23 cellular contexts compared by ENCODE assay signal in the genomic region with DNA sequence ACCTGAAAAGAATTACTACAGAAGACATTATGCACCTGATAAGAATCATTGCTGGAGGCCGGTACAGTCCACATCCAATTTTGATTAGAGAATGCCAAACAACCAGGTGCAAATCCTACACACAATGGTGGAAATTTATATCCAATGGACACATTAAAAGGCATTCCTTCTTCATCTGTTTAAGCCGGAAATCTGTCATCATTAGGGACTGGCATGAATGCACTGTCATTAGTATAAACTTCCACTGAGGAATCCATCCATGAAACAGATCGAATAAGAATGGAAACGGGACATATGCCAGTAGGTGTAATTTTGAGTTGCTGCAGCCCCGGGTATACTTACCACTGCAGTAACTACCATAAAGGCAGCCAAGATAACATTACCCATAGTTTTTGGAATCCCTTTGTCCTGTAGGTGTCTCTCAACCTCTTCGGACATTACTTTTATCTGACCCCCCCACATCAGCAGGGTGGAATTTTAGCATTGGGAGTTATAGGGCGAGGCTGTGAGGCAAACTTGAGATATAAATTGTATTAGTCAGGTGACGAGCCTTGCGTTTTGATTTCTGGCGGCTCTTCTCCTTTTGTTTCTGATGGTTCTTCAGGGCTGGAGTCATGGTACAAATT. TPM values are rescaled to one million over a fixed set of nuclear protein-coding genes. Genes with fewer than 3 reads are reported as not detected.
"Had no signal": no experiment of that assay in that cellular context is flagged by ENCODE, and none has a peak within 500 bp of the region (broad histone marks: within the 10 kb centered on the region; RNA-seq: fewer than 3 reads in every experiment).

No MANE protein-coding gene starts in this region.

- H3K27me3 ChIP-seq: gastroesophageal sphincter, heart left ventricle, hepatocyte, stomach, thyroid gland had no signal

- H3K36me3 ChIP-seq: gastroesophageal sphincter, heart left ventricle, left ventricle myocardium inferior, lower lobe of right lung, stomach, thyroid gland had no signal

- ATAC-seq: esophagus mucosa; foreskin keratinocyte; gastroesophageal sphincter; heart left ventricle; left cardiac atrium; natural killer cell; sciatic nerve; stimulated activated effector memory CD8-positive, alpha-beta T cell treated with anti-CD3 and anti-CD28 coated beads, Interleukin-12 subunit alpha, Interleukin-12 subunit beta, amount 100 ng/mL, for 72 hours had no signal

- H3K4me3 ChIP-seq: gastroesophageal sphincter, heart left ventricle, hepatocyte, left ventricle myocardium inferior, lower lobe of right lung, smooth muscle cell, stomach, thyroid gland had no signal

- H3K4me1 ChIP-seq: left ventricle myocardium inferior, parathyroid adenoma had no signal

- H3K27ac ChIP-seq: epithelial cell of prostate, foreskin keratinocyte, heart left ventricle, hepatocyte, left ventricle myocardium inferior, lower lobe of right lung, parathyroid adenoma, stomach, thyroid gland had no signal

- H3K9me3 ChIP-seq: lower lobe of right lung, thyroid gland had no signal

- DNase-seq: effector CD8-positive, alpha-beta T cell; endodermal cell; heart left ventricle; kidney; left cardiac atrium; left ventricle myocardium inferior; lower lobe of right lung; natural killer cell; stimulated activated CD4-positive, alpha-beta T cell treated with anti-CD3 and anti-CD28 coated beads, Interleukin-12 subunit alpha, Interleukin-12 subunit beta, amount 100 ng/mL, for 4 hours; stimulated activated CD4-positive, alpha-beta T cell treated with anti-CD3 and anti-CD28 coated beads, Interleukin-1b, Interleukin-23, amount 100 ng/mL, for 48 hours; stimulated activated CD4-positive, alpha-beta T cell treated with anti-CD3 and anti-CD28 coated beads, Interleukin-4, amount 100 ng/mL, for 1 hour; stimulated activated naive CD4-positive, alpha-beta T cell treated with Interleukin-2 at 50 U/mL for 16 hours; stomach; thyroid gland had no signal

RNA-seq across cellular contexts. Expression of a gene that starts 36.5 kb away (rescaled TPM):
- total RNA-seq: natural killer cell had no signal
